Comparison of ENCODE assay signal across 1 cellular context in genomic region chr5:59428391-59428790, GRCh38.
TF ChIP-seq lines count a peak whose summit lies in the region.

No MANE protein-coding gene starts in this region.

TF ChIP-seq in GM23338, 12 proteins besides CTCF, POLR2A, EP300 and RAD21 (continued from another document):
- TF ChIP-seq ZNF462 (CRISPR knock-in tag; IDR thresholded peaks at IDR 0.05) = no peak
TF ChIP-seq in GM23338: peak in this region for 0.
